ENCODE assay signal across 1 cellular context in genomic region chr11:3854977-3855807, GRCh38.
TF ChIP-seq lines count a peak whose summit lies in the region.

STIM1 (plus strand) TSS chr11:3855664; CDS start chr11:3856271, 607 bp downstream.

TF ChIP-seq in GM12878, 131 proteins besides CTCF, POLR2A, EP300 and RAD21 (continued from another document and continues in another):
- TF ChIP-seq, protein P1, sequence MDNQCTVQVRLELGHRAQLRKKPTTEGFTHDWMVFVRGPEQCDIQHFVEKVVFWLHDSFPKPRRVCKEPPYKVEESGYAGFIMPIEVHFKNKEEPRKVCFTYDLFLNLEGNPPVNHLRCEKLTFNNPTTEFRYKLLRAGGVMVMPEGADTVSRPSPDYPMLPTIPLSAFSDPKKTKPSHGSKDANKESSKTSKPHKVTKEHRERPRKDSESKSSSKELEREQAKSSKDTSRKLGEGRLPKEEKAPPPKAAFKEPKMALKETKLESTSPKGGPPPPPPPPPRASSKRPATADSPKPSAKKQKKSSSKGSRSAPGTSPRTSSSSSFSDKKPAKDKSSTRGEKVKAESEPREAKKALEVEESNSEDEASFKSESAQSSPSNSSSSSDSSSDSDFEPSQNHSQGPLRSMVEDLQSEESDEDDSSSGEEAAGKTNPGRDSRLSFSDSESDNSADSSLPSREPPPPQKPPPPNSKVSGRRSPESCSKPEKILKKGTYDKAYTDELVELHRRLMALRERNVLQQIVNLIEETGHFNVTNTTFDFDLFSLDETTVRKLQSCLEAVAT (IDR thresholded peaks at IDR 0.05), result peak; percentile 95
- no peak for TF ChIP-seq ZNF687 (IDR thresholded peaks at IDR 0.05)
- TF ChIP-seq, protein P2, sequence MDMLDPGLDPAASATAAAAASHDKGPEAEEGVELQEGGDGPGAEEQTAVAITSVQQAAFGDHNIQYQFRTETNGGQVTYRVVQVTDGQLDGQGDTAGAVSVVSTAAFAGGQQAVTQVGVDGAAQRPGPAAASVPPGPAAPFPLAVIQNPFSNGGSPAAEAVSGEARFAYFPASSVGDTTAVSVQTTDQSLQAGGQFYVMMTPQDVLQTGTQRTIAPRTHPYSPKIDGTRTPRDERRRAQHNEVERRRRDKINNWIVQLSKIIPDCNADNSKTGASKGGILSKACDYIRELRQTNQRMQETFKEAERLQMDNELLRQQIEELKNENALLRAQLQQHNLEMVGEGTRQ (IDR thresholded peaks at IDR 0.05; ENCODE audit: borderline replicate concordance, low read depth, low read length), result no peak
- TF ChIP-seq SIN3A (IDR thresholded peaks at IDR 0.05; ENCODE audit: low read depth, low read length), result peak; percentile 41
- no peak for TF ChIP-seq EED (IDR thresholded peaks at IDR 0.05; ENCODE audit: low read depth)
- peak; percentile 75 for TF ChIP-seq STAT1 (conservative IDR thresholded peaks at IDR 0.05)
- peak in 1 of 2 experiments; percentile 60; a peak in 1 of 4 replicates for TF ChIP-seq SRF (IDR thresholded peaks at IDR 0.05; ENCODE audit: low read depth in 2 of 2, low read length in 2 of 2)
- TF ChIP-seq ETV6 (conservative IDR thresholded peaks at IDR 0.05 in 1 of 2, IDR thresholded peaks at IDR 0.05 in 1 of 2; ENCODE audit: borderline replicate concordance in 1 of 2, low read depth in 1 of 2), result no peak; a peak in 1 of 4 replicates
- TF ChIP-seq, protein P3, sequence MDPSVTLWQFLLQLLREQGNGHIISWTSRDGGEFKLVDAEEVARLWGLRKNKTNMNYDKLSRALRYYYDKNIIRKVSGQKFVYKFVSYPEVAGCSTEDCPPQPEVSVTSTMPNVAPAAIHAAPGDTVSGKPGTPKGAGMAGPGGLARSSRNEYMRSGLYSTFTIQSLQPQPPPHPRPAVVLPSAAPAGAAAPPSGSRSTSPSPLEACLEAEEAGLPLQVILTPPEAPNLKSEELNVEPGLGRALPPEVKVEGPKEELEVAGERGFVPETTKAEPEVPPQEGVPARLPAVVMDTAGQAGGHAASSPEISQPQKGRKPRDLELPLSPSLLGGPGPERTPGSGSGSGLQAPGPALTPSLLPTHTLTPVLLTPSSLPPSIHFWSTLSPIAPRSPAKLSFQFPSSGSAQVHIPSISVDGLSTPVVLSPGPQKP (IDR thresholded peaks at IDR 0.05; ENCODE audit: low read depth, low read length), result 0 out of 2 replicates have a peak, but pooled peaks have one; percentile 22
- TF ChIP-seq DPF2 (IDR thresholded peaks at IDR 0.05), result no peak; the same call in 1 of the 2 replicates
- peak; percentile 65; the same call in 1 of the 2 replicates for TF ChIP-seq RFX5 (IDR thresholded peaks at IDR 0.05; ENCODE audit: low read depth, low read length)
- peak; percentile 69; the same call in 1 of the 2 replicates for TF ChIP-seq ESRRA (IDR thresholded peaks at IDR 0.05; ENCODE audit: low read length)
- TF ChIP-seq PBX3 (IDR thresholded peaks at IDR 0.05; ENCODE audit: insufficient replicate concordance, low read depth, low read length), result no peak
- TF ChIP-seq CREM (IDR thresholded peaks at IDR 0.05; ENCODE audit: low read depth), result peak; percentile 66
- TF ChIP-seq RUNX3 (IDR thresholded peaks at IDR 0.05; ENCODE audit: low read length), result peak; percentile 60; the same call in 1 of the 2 replicates
- TF ChIP-seq, protein P4, sequence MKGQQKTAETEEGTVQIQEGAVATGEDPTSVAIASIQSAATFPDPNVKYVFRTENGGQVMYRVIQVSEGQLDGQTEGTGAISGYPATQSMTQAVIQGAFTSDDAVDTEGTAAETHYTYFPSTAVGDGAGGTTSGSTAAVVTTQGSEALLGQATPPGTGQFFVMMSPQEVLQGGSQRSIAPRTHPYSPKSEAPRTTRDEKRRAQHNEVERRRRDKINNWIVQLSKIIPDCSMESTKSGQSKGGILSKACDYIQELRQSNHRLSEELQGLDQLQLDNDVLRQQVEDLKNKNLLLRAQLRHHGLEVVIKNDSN (IDR thresholded peaks at IDR 0.05; ENCODE audit: borderline replicate concordance, extremely low read length, insufficient read depth, low read depth, low read length), result peak; percentile 5
- TF ChIP-seq, protein P5, sequence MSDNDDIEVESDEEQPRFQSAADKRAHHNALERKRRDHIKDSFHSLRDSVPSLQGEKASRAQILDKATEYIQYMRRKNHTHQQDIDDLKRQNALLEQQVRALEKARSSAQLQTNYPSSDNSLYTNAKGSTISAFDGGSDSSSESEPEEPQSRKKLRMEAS (IDR thresholded peaks at IDR 0.05; ENCODE audit: low read depth, low read length), result peak; percentile 67
- TF ChIP-seq HDGF (IDR thresholded peaks at IDR 0.05), result no peak
- no peak; the same call in 1 of the 2 replicates for TF ChIP-seq CHD1 (IDR thresholded peaks at IDR 0.05; ENCODE audit: low read depth, low read length)
- TF ChIP-seq, protein P6, sequence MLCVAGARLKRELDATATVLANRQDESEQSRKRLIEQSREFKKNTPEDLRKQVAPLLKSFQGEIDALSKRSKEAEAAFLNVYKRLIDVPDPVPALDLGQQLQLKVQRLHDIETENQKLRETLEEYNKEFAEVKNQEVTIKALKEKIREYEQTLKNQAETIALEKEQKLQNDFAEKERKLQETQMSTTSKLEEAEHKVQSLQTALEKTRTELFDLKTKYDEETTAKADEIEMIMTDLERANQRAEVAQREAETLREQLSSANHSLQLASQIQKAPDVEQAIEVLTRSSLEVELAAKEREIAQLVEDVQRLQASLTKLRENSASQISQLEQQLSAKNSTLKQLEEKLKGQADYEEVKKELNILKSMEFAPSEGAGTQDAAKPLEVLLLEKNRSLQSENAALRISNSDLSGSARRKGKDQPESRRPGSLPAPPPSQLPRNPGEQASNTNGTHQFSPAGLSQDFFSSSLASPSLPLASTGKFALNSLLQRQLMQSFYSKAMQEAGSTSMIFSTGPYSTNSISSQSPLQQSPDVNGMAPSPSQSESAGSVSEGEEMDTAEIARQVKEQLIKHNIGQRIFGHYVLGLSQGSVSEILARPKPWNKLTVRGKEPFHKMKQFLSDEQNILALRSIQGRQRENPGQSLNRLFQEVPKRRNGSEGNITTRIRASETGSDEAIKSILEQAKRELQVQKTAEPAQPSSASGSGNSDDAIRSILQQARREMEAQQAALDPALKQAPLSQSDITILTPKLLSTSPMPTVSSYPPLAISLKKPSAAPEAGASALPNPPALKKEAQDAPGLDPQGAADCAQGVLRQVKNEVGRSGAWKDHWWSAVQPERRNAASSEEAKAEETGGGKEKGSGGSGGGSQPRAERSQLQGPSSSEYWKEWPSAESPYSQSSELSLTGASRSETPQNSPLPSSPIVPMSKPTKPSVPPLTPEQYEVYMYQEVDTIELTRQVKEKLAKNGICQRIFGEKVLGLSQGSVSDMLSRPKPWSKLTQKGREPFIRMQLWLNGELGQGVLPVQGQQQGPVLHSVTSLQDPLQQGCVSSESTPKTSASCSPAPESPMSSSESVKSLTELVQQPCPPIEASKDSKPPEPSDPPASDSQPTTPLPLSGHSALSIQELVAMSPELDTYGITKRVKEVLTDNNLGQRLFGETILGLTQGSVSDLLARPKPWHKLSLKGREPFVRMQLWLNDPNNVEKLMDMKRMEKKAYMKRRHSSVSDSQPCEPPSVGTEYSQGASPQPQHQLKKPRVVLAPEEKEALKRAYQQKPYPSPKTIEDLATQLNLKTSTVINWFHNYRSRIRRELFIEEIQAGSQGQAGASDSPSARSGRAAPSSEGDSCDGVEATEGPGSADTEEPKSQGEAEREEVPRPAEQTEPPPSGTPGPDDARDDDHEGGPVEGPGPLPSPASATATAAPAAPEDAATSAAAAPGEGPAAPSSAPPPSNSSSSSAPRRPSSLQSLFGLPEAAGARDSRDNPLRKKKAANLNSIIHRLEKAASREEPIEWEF (IDR thresholded peaks at IDR 0.05; ENCODE audit: insufficient replicate concordance, low read depth, low read length), result no peak
- peak; percentile 48 for TF ChIP-seq KLF5 (IDR thresholded peaks at IDR 0.05; ENCODE audit: partially characterized antibody)
- peak; percentile 66; the same call in 1 of the 2 replicates for TF ChIP-seq ZNF592 (IDR thresholded peaks at IDR 0.05)
- TF ChIP-seq, protein P7, sequence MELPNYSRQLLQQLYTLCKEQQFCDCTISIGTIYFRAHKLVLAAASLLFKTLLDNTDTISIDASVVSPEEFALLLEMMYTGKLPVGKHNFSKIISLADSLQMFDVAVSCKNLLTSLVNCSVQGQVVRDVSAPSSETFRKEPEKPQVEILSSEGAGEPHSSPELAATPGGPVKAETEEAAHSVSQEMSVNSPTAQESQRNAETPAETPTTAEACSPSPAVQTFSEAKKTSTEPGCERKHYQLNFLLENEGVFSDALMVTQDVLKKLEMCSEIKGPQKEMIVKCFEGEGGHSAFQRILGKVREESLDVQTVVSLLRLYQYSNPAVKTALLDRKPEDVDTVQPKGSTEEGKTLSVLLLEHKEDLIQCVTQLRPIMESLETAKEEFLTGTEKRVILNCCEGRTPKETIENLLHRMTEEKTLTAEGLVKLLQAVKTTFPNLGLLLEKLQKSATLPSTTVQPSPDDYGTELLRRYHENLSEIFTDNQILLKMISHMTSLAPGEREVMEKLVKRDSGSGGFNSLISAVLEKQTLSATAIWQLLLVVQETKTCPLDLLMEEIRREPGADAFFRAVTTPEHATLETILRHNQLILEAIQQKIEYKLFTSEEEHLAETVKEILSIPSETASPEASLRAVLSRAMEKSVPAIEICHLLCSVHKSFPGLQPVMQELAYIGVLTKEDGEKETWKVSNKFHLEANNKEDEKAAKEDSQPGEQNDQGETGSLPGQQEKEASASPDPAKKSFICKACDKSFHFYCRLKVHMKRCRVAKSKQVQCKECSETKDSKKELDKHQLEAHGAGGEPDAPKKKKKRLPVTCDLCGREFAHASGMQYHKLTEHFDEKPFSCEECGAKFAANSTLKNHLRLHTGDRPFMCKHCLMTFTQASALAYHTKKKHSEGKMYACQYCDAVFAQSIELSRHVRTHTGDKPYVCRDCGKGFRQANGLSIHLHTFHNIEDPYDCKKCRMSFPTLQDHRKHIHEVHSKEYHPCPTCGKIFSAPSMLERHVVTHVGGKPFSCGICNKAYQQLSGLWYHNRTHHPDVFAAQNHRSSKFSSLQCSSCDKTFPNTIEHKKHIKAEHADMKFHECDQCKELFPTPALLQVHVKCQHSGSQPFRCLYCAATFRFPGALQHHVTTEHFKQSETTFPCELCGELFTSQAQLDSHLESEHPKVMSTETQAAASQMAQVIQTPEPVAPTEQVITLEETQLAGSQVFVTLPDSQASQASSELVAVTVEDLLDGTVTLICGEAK (IDR thresholded peaks at IDR 0.05; ENCODE audit: borderline replicate concordance), result no peak
- TF ChIP-seq, protein P8, sequence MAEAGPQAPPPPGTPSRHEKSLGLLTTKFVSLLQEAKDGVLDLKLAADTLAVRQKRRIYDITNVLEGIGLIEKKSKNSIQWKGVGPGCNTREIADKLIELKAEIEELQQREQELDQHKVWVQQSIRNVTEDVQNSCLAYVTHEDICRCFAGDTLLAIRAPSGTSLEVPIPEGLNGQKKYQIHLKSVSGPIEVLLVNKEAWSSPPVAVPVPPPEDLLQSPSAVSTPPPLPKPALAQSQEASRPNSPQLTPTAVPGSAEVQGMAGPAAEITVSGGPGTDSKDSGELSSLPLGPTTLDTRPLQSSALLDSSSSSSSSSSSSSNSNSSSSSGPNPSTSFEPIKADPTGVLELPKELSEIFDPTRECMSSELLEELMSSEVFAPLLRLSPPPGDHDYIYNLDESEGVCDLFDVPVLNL (IDR thresholded peaks at IDR 0.05; ENCODE audit: low read depth, low read length), result peak; percentile 77
